In genomic region chr2:172674034-172674967, GRCh38 we compare ENCODE assay signal across 8 cellular contexts.
DNase-seq lines count a peak whose midpoint lies in the region; ATAC-seq and TF ChIP-seq lines count a peak whose summit lies in the region.

No MANE protein-coding gene starts in this region.

- TF ChIP-seq CTCF in GM10248 (IDR thresholded peaks at IDR 0.05; ENCODE audit: control extremely low read depth, extremely low read depth, low read depth, missing control alignments) (peak; percentile 61), WI38 (IDR thresholded peaks at IDR 0.05; ENCODE audit: low read depth, low read length) (peak; percentile 13; the same call in 1 of the 2 replicates), epithelial cell of proximal tubule (conservative IDR thresholded peaks at IDR 0.05; ENCODE audit: low read depth, low read length) (peak; percentile 64), parathyroid adenoma (IDR thresholded peaks at IDR 0.05) (peak; percentile 29)

- H3K9me3 ChIP-seq in parathyroid adenoma (ENCODE audit: control insufficient read depth, low read length): no peaks in the 10 kb centered on the region

- no peak overlapping the region for H3K4me3 ChIP-seq in WI38 (ENCODE audit: low read depth, low read length)
- no peak overlapping the region for H3K4me3 ChIP-seq in epithelial cell of proximal tubule (ENCODE audit: low read depth, low read length)
- no peak overlapping the region for H3K4me3 ChIP-seq in parathyroid adenoma (ENCODE audit: low read depth, low read length)

- H3K79me2 ChIP-seq in parathyroid adenoma: no peaks in the 10 kb centered on the region

- DNase-seq in GM10248 (ENCODE audit: extremely low spot score) (peak; percentile 64), epithelial cell of proximal tubule (ENCODE audit: low read depth) (no peak), superior temporal gyrus (ENCODE audit: extremely low spot score) (no peak)

- no peaks in the 10 kb centered on the region for H3K27me3 ChIP-seq in parathyroid adenoma (ENCODE audit: control insufficient read depth, insufficient read depth, low read length)

- ATAC-seq in GM21737 (IDR thresholded peaks at IDR 0.05; ENCODE audit: unreplicated experiment) (no peak), GM19452 (IDR thresholded peaks at IDR 0.05; ENCODE audit: unreplicated experiment) (no peak), GM19324 (IDR thresholded peaks at IDR 0.05; ENCODE audit: low FRiP score, unreplicated experiment) (no peak)

- peak overlapping the region; percentile 34 for H2AFZ ChIP-seq in parathyroid adenoma

- H3K27ac ChIP-seq in parathyroid adenoma: no peak overlapping the region

- H3K4me2 ChIP-seq in parathyroid adenoma (ENCODE audit: low read length): no peak overlapping the region

- no peaks in the 10 kb centered on the region for H3K4me1 ChIP-seq in parathyroid adenoma

- CTCF ChIA-PET in GM10248 (lab: Yijun Ruan, JAX): interaction anchor here (0.8 to 2.7 kb wide), 15 partner anchors 8 to 118 kb away, joined by 3 to 15 read pairs (median 5); partner anchors contain the start of gene PDK1

- POLR2A ChIA-PET in GM10248 (lab: Yijun Ruan, JAX): no interaction called here

- no peaks in the 10 kb centered on the region for H3K36me3 ChIP-seq in parathyroid adenoma (ENCODE audit: control insufficient read depth, insufficient read depth, low read length)

- no peak overlapping the region for H3K9ac ChIP-seq in parathyroid adenoma

Comparison
In these comparisons a context has a peak if more than half of its experiments do, and no peak if none do; other contexts are left out.
1. CTCF ChIP-seq: peak in every context shown above with its lines; median percentile 64 in epithelial cell of proximal tubule; 61 in GM10248; 29 in parathyroid adenoma; 13 in WI38.